ENCODE assay signal across 23 cellular contexts in genomic region chr2:163341426-163341825, GRCh38.
DNase-seq lines count a peak whose midpoint lies in the region; ATAC-seq, FAIRE-seq and TF ChIP-seq lines count a peak whose summit lies in the region.
"Had no signal": no experiment of that assay in that cellular context is flagged by ENCODE, and none has a peak within 500 bp of the region (broad histone marks: within the 10 kb centered on the region; RNA-seq: fewer than 3 reads in every experiment).

No MANE protein-coding gene starts in this region.

- no peak overlapping the region for H3K9ac ChIP-seq in astrocyte (ENCODE audit: low read length)

- H3K9me3 ChIP-seq in astrocyte (ENCODE audit: insufficient read depth, low read depth, low read length), result no peaks in the 10 kb centered on the region
- H3K9me3 ChIP-seq: HAP-1, ovary, transverse colon had no signal

- peak overlapping the region; percentile 38 for H3K4me2 ChIP-seq in astrocyte (ENCODE audit: low read length)

- DNase-seq in HT1080 (ENCODE audit: low read depth) (peak; percentile 87), astrocyte (ENCODE audit: low read depth) (peak; percentile 92), foreskin fibroblast (peak; percentile 1), skeletal muscle cell (ENCODE audit: low read depth) (peak; percentile 21), hepatic stellate cell (ENCODE audit: low spot score) (no peak), head of caudate nucleus (no peak)
- no peak for DNase-seq in stimulated activated naive CD4-positive, alpha-beta T cell treated with Interleukin-2 at 50 U/mL for 16 hours (lab: John Stamatoyannopoulos, UW)
- DNase-seq: activated naive CD4-positive, alpha-beta T cell treated with anti-CD3 and anti-CD28 coated beads, Interleukin-2, amount 10 ng/mL, durations not matched to agents 7 days and 5 days; DMS79; effector memory CD4-positive, alpha-beta T cell; NCI-H2081 treated with DMSO at 0.1 percent for 48 hours; NCI-H748 treated with DMSO at 0.1 percent for 48 hours; ovary; SHP77; small intestine; T-helper 2 cell; transverse colon had no signal

- no peak overlapping the region for H3K4me3 ChIP-seq in astrocyte (ENCODE audit: insufficient read depth, low read depth, low read length)
- no peak overlapping the region for H3K4me3 ChIP-seq in foreskin fibroblast (ENCODE audit: low read depth in 1 of 2, low read length in 2 of 2)
- H3K4me3 ChIP-seq in skeletal muscle cell (ENCODE audit: low read depth, low read length), result no peak overlapping the region
- H3K4me3 ChIP-seq: cardiac muscle cell, HAP-1, ovary, transverse colon had no signal

- no peaks in the 10 kb centered on the region for H3K27me3 ChIP-seq in astrocyte (ENCODE audit: insufficient read depth, low read length)
- H3K27me3 ChIP-seq: cardiac muscle cell, ovary, transverse colon had no signal

- H4K20me1 ChIP-seq in astrocyte (ENCODE audit: insufficient read depth, low read length), result no peaks in the 10 kb centered on the region

- H3K36me3 ChIP-seq in astrocyte (ENCODE audit: insufficient read depth, low read length), result no peaks in the 10 kb centered on the region
- H3K36me3 ChIP-seq: cardiac muscle cell, HAP-1, ovary, transverse colon had no signal

- H2AFZ ChIP-seq in astrocyte (ENCODE audit: low read depth, low read length), result peak overlapping the region; percentile 23

- intact Hi-C loops in head of caudate nucleus (cut with DNase I), result loop anchor here (10.0 kb wide), 1 partner anchor 1153 kb away; no protein-coding TSS in a partner anchor

- no peaks in the 10 kb centered on the region for H3K36me3 Mint-ChIP-seq in astrocyte (ENCODE audit: low read depth, unreplicated experiment)
- H3K36me3 Mint-ChIP-seq: activated naive CD4-positive, alpha-beta T cell treated with anti-CD3 and anti-CD28 coated beads, Interleukin-2, amount 10 ng/mL, durations not matched to agents 7 days and 5 days; mesothelial cell of epicardium had no signal

- peaks cover 11% of the 10 kb centered on the region for H3K4me1 Mint-ChIP-seq in astrocyte (ENCODE audit: low read depth, unreplicated experiment)
- H3K4me1 Mint-ChIP-seq: activated naive CD4-positive, alpha-beta T cell treated with anti-CD3 and anti-CD28 coated beads, Interleukin-2, amount 10 ng/mL, durations not matched to agents 7 days and 5 days had no signal

- no peaks in the 10 kb centered on the region for H3K79me2 ChIP-seq in astrocyte (ENCODE audit: insufficient read depth, low read length)

- H3K9me3 Mint-ChIP-seq in astrocyte (ENCODE audit: unreplicated experiment), result no peaks in the 10 kb centered on the region
- H3K9me3 Mint-ChIP-seq: activated naive CD4-positive, alpha-beta T cell treated with anti-CD3 and anti-CD28 coated beads, Interleukin-2, amount 10 ng/mL, durations not matched to agents 7 days and 5 days; mesothelial cell of epicardium had no signal

- H3K27ac ChIP-seq in astrocyte (ENCODE audit: low read depth, low read length), result peak overlapping the region; percentile 51
- H3K27ac ChIP-seq: cardiac muscle cell, ovary, transverse colon had no signal

- no peaks in the 10 kb centered on the region for H3K27me3 Mint-ChIP-seq in astrocyte (ENCODE audit: low read depth, unreplicated experiment)
- H3K27me3 Mint-ChIP-seq: activated naive CD4-positive, alpha-beta T cell treated with anti-CD3 and anti-CD28 coated beads, Interleukin-2, amount 10 ng/mL, durations not matched to agents 7 days and 5 days had no signal

- H3K27ac Mint-ChIP-seq in astrocyte (ENCODE audit: unreplicated experiment), result peak overlapping the region; percentile 59
- H3K27ac Mint-ChIP-seq: activated naive CD4-positive, alpha-beta T cell treated with anti-CD3 and anti-CD28 coated beads, Interleukin-2, amount 10 ng/mL, durations not matched to agents 7 days and 5 days; mesothelial cell of epicardium had no signal

- FAIRE-seq in astrocyte (lab: Jason Lieb, UNC), result peak; percentile 64
- FAIRE-seq: frontal cortex, small intestine had no signal

- no peak for ATAC-seq in HG03196 (IDR thresholded peaks at IDR 0.05; ENCODE audit: unreplicated experiment)
- ATAC-seq: activated CD4-positive, CD25-positive, alpha-beta regulatory T cell treated with anti-CD3 and anti-CD28 coated beads, Interleukin-2, amount 50 U/mL, for 24 hours had no signal

- TF ChIP-seq CTCF in astrocyte (IDR thresholded peaks at IDR 0.05; ENCODE audit: insufficient read depth, low read depth, low read length) (no peak), foreskin fibroblast (IDR thresholded peaks at IDR 0.05; ENCODE audit: low read depth, low read length) (no peak)

- peaks cover 10% of the 10 kb centered on the region for H3K4me1 ChIP-seq in astrocyte (ENCODE audit: insufficient read depth, low read length)
- H3K4me1 ChIP-seq: HAP-1, transverse colon had no signal

- peak overlapping the region; percentile 21 for H3K4me3 Mint-ChIP-seq in astrocyte (ENCODE audit: unreplicated experiment)
- H3K4me3 Mint-ChIP-seq: activated naive CD4-positive, alpha-beta T cell treated with anti-CD3 and anti-CD28 coated beads, Interleukin-2, amount 10 ng/mL, durations not matched to agents 7 days and 5 days; mesothelial cell of epicardium had no signal

Comparison
In these comparisons a context has a peak if more than half of its experiments do, and no peak if none do; other contexts are left out.
1. DNase-seq: peak in HT1080 (single experiment), astrocyte (single experiment), foreskin fibroblast (2 of 2) and skeletal muscle cell (single experiment); none in hepatic stellate cell (single experiment), stimulated activated naive CD4-positive, alpha-beta T cell treated with Interleukin-2 at 50 U/mL for 16 hours (single experiment) and head of caudate nucleus (0 of 42).